Comparison of ENCODE assay signal across 8 cellular contexts in genomic region chr2:120231974-120232635, GRCh38. TPM values are rescaled to one million over a fixed set of nuclear protein-coding genes. Genes with fewer than 3 reads are reported as not detected.
A peak's percentile ranks its signal among the peaks of the same experiment; 100 is the strongest.
DNase-seq lines count a peak whose midpoint lies in the region; ATAC-seq and TF ChIP-seq lines count a peak whose summit lies in the region.

No MANE protein-coding gene starts in this region.

- peak; percentile 89 to 92 for ATAC-seq in CD4-positive, CD25-positive, alpha-beta regulatory T cell (ENCODE audit: low read depth in 2 of 2)
- ATAC-seq in GM21381 (IDR thresholded peaks at IDR 0.05; ENCODE audit: unreplicated experiment), result peak; percentile 88

- H3K4me2 ChIP-seq in KMS-11, result peak overlapping the region; percentile 82

- peak; percentile 48 to 97 (median 75) for DNase-seq in CD4-positive, CD25-positive, alpha-beta regulatory T cell
- DNase-seq in activated CD8-positive, alpha-beta memory T cell treated with anti-CD3 and anti-CD28 coated beads, Interleukin-2, amount 50 U/mL, for 48 hours, result peak; percentile 79
- DNase-seq in glomerular visceral epithelial cell (ENCODE audit: extremely low spot score), result peak; percentile 46
- DNase-seq in stimulated activated CD4-positive, alpha-beta T cell treated with anti-CD3 and anti-CD28 coated beads, Interleukin-12 subunit alpha, Interleukin-12 subunit beta, amount 100 ng/mL, for 48 hours (ENCODE audit: low read depth in 2 of 3, low spot score in 1 of 3), result peak; percentile 57 to 73 (median 63)
- DNase-seq in NCI-H187 treated with DMSO at 0.1 percent for 48 hours (lab: John Stamatoyannopoulos, UW), result no peak
- DNase-seq in SK-N-DZ (ENCODE audit: low spot score), result no peak

- H3K4me3 Mint-ChIP-seq in CD4-positive, CD25-positive, alpha-beta regulatory T cell, result peak overlapping the region; percentile 94 to 98 (median 96)

- H2AFZ ChIP-seq in KMS-11 (ENCODE audit: low read depth), result peak overlapping the region; percentile 75

- peaks cover 12% of the 10 kb centered on the region for H3K79me2 ChIP-seq in KMS-11 (ENCODE audit: insufficient read depth, low read depth)

- peaks cover 18 to 58% (median 40%) of the 10 kb centered on the region in 4 donors for H3K4me1 Mint-ChIP-seq in CD4-positive, CD25-positive, alpha-beta regulatory T cell

- no peaks in the 10 kb centered on the region for H3K36me3 Mint-ChIP-seq in CD4-positive, CD25-positive, alpha-beta regulatory T cell

- peak overlapping the region; percentile 99 for H3K4me3 ChIP-seq in CD4-positive, CD25-positive, alpha-beta regulatory T cell (ENCODE audit: low read depth, low read length)
- H3K4me3 ChIP-seq in KMS-11 (IDR thresholded peaks at IDR 0.05; ENCODE audit: insufficient read depth, low read depth, low read length), result no peak overlapping the region

- no peaks in the 10 kb centered on the region for H4K20me1 ChIP-seq in KMS-11 (ENCODE audit: insufficient read depth)

- peak overlapping the region; percentile 81 for H3K9ac ChIP-seq in KMS-11

- peaks cover 38% of the 10 kb centered on the region for H3K4me1 ChIP-seq in CD4-positive, CD25-positive, alpha-beta regulatory T cell (ENCODE audit: control insufficient read depth, insufficient read depth, low read length, poor library complexity, severe bottlenecking)
- H3K4me1 ChIP-seq in KMS-11 (ENCODE audit: low read depth, poor library complexity, severe bottlenecking), result peaks cover 35% of the 10 kb centered on the region

- peak overlapping the region; percentile 95 to 98 (median 96) for H3K27ac Mint-ChIP-seq in CD4-positive, CD25-positive, alpha-beta regulatory T cell

- H3K27ac ChIP-seq in CD4-positive, CD25-positive, alpha-beta regulatory T cell (ENCODE audit: insufficient read depth, low read length, poor library complexity, severe bottlenecking), result peak overlapping the region; percentile 83
- peak overlapping the region; percentile 97 for H3K27ac ChIP-seq in KMS-11

- H3K9me3 Mint-ChIP-seq in CD4-positive, CD25-positive, alpha-beta regulatory T cell, result peaks cover 0 to 2% (median 0%) of the 10 kb centered on the region in 7 donors

- H3K27me3 ChIP-seq in CD4-positive, CD25-positive, alpha-beta regulatory T cell (ENCODE audit: control insufficient read depth, insufficient read depth, low read length), result no peaks in the 10 kb centered on the region
- H3K27me3 ChIP-seq in KMS-11 (ENCODE audit: insufficient read depth, low read depth), result no peaks in the 10 kb centered on the region

- H3K27me3 Mint-ChIP-seq in CD4-positive, CD25-positive, alpha-beta regulatory T cell, result peaks cover 12% of the 10 kb centered on the region

- no peaks in the 10 kb centered on the region for H3K9me3 ChIP-seq in CD4-positive, CD25-positive, alpha-beta regulatory T cell (ENCODE audit: control insufficient read depth in 2 of 2, low read length in 2 of 2)

- TF ChIP-seq CTCF in KMS-11 (conservative IDR thresholded peaks at IDR 0.05; ENCODE audit: low read depth, low read length), result no peak

- no peaks in the 10 kb centered on the region for H3K36me3 ChIP-seq in CD4-positive, CD25-positive, alpha-beta regulatory T cell (ENCODE audit: control insufficient read depth, insufficient read depth, low read length)
- no peaks in the 10 kb centered on the region for H3K36me3 ChIP-seq in KMS-11 (ENCODE audit: insufficient read depth)

RNA-seq across cellular contexts. Expression of gene TMEM185B, which starts 8.9 kb away (rescaled TPM):
- 23.3 TPM for total RNA-seq in CD4-positive, CD25-positive, alpha-beta regulatory T cell
- 10 to 100 TPM; 15.6 to 19.4 (median 17.3) TPM for polyA plus RNA-seq in CD4-positive, CD25-positive, alpha-beta regulatory T cell
- 3.0 and 5.5 TPM in 2 replicates for polyA plus RNA-seq in SK-N-DZ (2014; cell fraction: cytosol; rRNA removed)
- polyA plus RNA-seq in SK-N-DZ (2014; cell fraction: nucleus; rRNA removed), result 1.7 and 3.6 TPM in 2 replicates

RNA-seq across cellular contexts. Expression of gene RALB, which starts 20.5 kb away (rescaled TPM):
- total RNA-seq in CD4-positive, CD25-positive, alpha-beta regulatory T cell, result 21.8 TPM
- 10 to 100 TPM; 25.7 to 42.5 (median 29.6) TPM for polyA plus RNA-seq in CD4-positive, CD25-positive, alpha-beta regulatory T cell
- 11.0 and 14.1 TPM in 2 replicates for polyA plus RNA-seq in SK-N-DZ (2014; cell fraction: cytosol; rRNA removed)
- 4.6 and 6.6 TPM in 2 replicates for polyA plus RNA-seq in SK-N-DZ (2014; cell fraction: nucleus; rRNA removed)

Comparison
In these comparisons a context has a peak if more than half of its experiments do, and no peak if none do; other contexts are left out.
1. DNase-seq: peak in CD4-positive, CD25-positive, alpha-beta regulatory T cell (3 of 3), activated CD8-positive, alpha-beta memory T cell treated with anti-CD3 and anti-CD28 coated beads, Interleukin-2, amount 50 U/mL, for 48 hours (single experiment), glomerular visceral epithelial cell (single experiment) and stimulated activated CD4-positive, alpha-beta T cell treated with anti-CD3 and anti-CD28 coated beads, Interleukin-12 subunit alpha, Interleukin-12 subunit beta, amount 100 ng/mL, for 48 hours (3 of 3); none in NCI-H187 treated with DMSO at 0.1 percent for 48 hours (single experiment) and SK-N-DZ (single experiment).